ENCODE assay signal across 21 cellular contexts in genomic region chr3:108940568-108941285, GRCh38. TPM values are rescaled to one million over a fixed set of nuclear protein-coding genes. Genes with fewer than 3 reads are reported as not detected.
"Had no signal": no experiment of that assay in that cellular context is flagged by ENCODE, and none has a peak within 500 bp of the region (broad histone marks: within the 10 kb centered on the region; RNA-seq: fewer than 3 reads in every experiment).

No MANE protein-coding gene starts in this region.

- H3K27me3 ChIP-seq: dorsolateral prefrontal cortex, gastroesophageal sphincter, left lung, spleen, stomach had no signal

- H3K36me3 ChIP-seq: gastroesophageal sphincter, left lung, spleen, stomach, thoracic aorta had no signal

- H3K9me3 Mint-ChIP-seq: activated T-helper 17 cell treated with anti-CD3 and anti-CD28 coated beads, Interleukin-2, amount 50 U/mL, for 72 hours; naive thymus-derived CD8-positive, alpha-beta T cell; T-cell had no signal

- DNase-seq: activated CD4-positive, alpha-beta T cell treated with anti-CD3 and anti-CD28 coated beads, Interleukin-2, amount 50 U/mL, for 4 hours; activated CD4-positive, CD25-positive, alpha-beta regulatory T cell treated with anti-CD3 and anti-CD28 coated beads, Interleukin-2, amount 50 U/mL, for 72 hours; activated naive CD4-positive, alpha-beta T cell treated with Interleukin-2 at 50 U/mL for 16 hours; aorta; dorsolateral prefrontal cortex; erythroblast; islet precursor cell; left lung; naive thymus-derived CD8-positive, alpha-beta T cell; occipital lobe; psoas muscle; spleen; stimulated activated CD4-positive, alpha-beta T cell treated with anti-CD3 and anti-CD28 coated beads, Interleukin-1b, Interleukin-23, amount 100 ng/mL, for 48 hours; stomach; T-cell had no signal

- ATAC-seq: activated T-helper 17 cell treated with anti-CD3 and anti-CD28 coated beads, Interleukin-2, amount 50 U/mL, for 72 hours; gastroesophageal sphincter; naive thymus-derived CD8-positive, alpha-beta T cell; psoas muscle; sciatic nerve; T-cell had no signal

- H3K27ac ChIP-seq: dorsolateral prefrontal cortex, gastroesophageal sphincter, left lung, psoas muscle, spleen, stomach, thoracic aorta had no signal

- H3K4me3 Mint-ChIP-seq: activated T-helper 17 cell treated with anti-CD3 and anti-CD28 coated beads, Interleukin-2, amount 50 U/mL, for 72 hours; naive thymus-derived CD8-positive, alpha-beta T cell; T-cell had no signal

- H3K9me3 ChIP-seq: gastroesophageal sphincter, left lung, psoas muscle, spleen, stomach, thoracic aorta had no signal

- H3K27me3 Mint-ChIP-seq: activated T-helper 17 cell treated with anti-CD3 and anti-CD28 coated beads, Interleukin-2, amount 50 U/mL, for 72 hours; T-cell had no signal

- H3K27ac Mint-ChIP-seq: activated T-helper 17 cell treated with anti-CD3 and anti-CD28 coated beads, Interleukin-2, amount 50 U/mL, for 72 hours; naive thymus-derived CD8-positive, alpha-beta T cell; T-cell had no signal

- H3K4me1 Mint-ChIP-seq: activated T-helper 17 cell treated with anti-CD3 and anti-CD28 coated beads, Interleukin-2, amount 50 U/mL, for 72 hours; naive thymus-derived CD8-positive, alpha-beta T cell; T-cell had no signal

- FAIRE-seq: urothelium cell line had no signal

- H3K4me3 ChIP-seq: dorsolateral prefrontal cortex, gastroesophageal sphincter, left lung, psoas muscle, spleen, stomach, thoracic aorta had no signal

- H3K4me1 ChIP-seq: gastroesophageal sphincter, left lung, psoas muscle, spleen had no signal

- H3K36me3 Mint-ChIP-seq: naive thymus-derived CD8-positive, alpha-beta T cell; T-cell had no signal

RNA-seq across cellular contexts. Expression of gene GUCA1C, which starts 13.0 kb away (rescaled TPM):
- total RNA-seq: activated T-helper 17 cell treated with anti-CD3 and anti-CD28 coated beads, Interleukin-2, amount 50 U/mL, for 72 hours; aorta; gastroesophageal sphincter; left lung; mucosa of gallbladder; naive thymus-derived CD8-positive, alpha-beta T cell; occipital lobe; psoas muscle; sciatic nerve; spleen; stomach; T-cell; thoracic aorta had no signal
- polyA plus RNA-seq: aorta; naive thymus-derived CD8-positive, alpha-beta T cell; psoas muscle; spleen had no signal
